Comparison of ENCODE assay signal across 15 cellular contexts in the genomic region with DNA sequence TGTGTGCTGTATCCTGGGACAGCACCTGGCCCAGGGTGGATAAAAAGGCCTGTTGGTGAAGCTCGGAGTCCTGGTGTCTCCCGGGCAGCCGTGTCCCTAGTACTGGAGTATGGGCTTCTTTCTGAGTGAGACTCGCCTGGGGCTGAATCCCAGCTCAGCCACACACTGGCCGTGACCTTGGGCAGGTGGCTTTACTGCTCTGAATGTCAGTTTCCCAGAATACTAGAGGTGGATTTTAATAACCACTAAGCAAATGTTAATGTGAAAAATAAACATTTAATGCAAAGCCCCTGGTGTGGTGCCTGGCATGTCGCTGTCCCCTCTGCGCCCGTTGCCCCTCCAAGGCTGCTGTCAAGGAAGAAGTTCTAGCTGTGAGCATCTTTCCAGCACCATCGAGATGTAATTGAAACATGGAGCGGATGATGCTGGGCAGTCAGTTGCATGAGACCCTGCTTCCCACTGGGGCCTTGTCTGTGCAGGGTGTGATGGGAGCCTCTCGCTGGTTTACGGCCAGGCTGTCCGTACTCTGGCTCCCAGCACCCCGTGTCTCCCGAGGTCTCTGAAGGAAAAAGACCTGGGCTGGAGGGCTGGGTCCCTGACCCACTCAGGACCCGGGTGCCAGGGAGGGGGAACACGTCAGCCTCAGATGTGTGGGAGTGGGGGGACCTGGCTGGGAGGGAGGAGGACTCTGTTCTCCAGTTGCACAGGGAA.
DNase-seq lines count a peak whose midpoint lies in the region; ATAC-seq and TF ChIP-seq lines count a peak whose summit lies in the region.
"Had no signal": no experiment of that assay in that cellular context is flagged by ENCODE, and none has a peak within 500 bp of the region (broad histone marks: within the 10 kb centered on the region; RNA-seq: fewer than 3 reads in every experiment).

No MANE protein-coding gene starts in this region.

- TF ChIP-seq CTCF in lung (IDR thresholded peaks at IDR 0.05; ENCODE audit: control extremely low read depth, extremely low read depth) (no peak), lower leg skin (IDR thresholded peaks at IDR 0.05) (no peak)

- 85 to 93% methylated on average over 17 of the region's 17 CpGs for WGBS in lung, 2 donors
- WGBS in lower leg skin, 2 donors, result 83 to 90% methylated on average over 17 of the region's 17 CpGs

- H3K27ac Mint-ChIP-seq in effector memory CD8-positive, alpha-beta T cell, result peak overlapping the region; percentile 49 to 85
- H3K27ac Mint-ChIP-seq: B cell, H9 had no signal

- no peaks in the 10 kb centered on the region for H3K36me3 ChIP-seq in BLaER1
- H3K36me3 ChIP-seq in lung (ENCODE audit: control insufficient read depth in 2 of 2, insufficient read depth in 2 of 2, low read length in 2 of 2), result no peaks in the 10 kb centered on the region

- H3K4me1 ChIP-seq in BLaER1 (peaks cover 26% of the 10 kb centered on the region), lung (ENCODE audit: control insufficient read depth in 2 of 2, insufficient read depth in 2 of 2, low read length in 2 of 2) (no peaks in the 10 kb centered on the region)
- H3K4me1 ChIP-seq: Caco-2 had no signal

- H3K4me1 Mint-ChIP-seq in effector memory CD8-positive, alpha-beta T cell (ENCODE audit: low read depth in 2 of 2), result peaks cover 25 to 40% of the 10 kb centered on the region in 2 donors
- H3K4me1 Mint-ChIP-seq: B cell had no signal

- H3K4me3 Mint-ChIP-seq in effector memory CD8-positive, alpha-beta T cell, result no peak overlapping the region
- H3K4me3 Mint-ChIP-seq: B cell, H9 had no signal

- H4K20me1 ChIP-seq in BLaER1, result no peaks in the 10 kb centered on the region

- no peaks in the 10 kb centered on the region for H3K36me3 Mint-ChIP-seq in effector memory CD8-positive, alpha-beta T cell (ENCODE audit: insufficient read depth)
- H3K36me3 Mint-ChIP-seq: CD8-positive, alpha-beta memory T cell had no signal

- 0 out of 2 replicates have a peak overlapping the region, but pooled peaks have one; percentile 1 for H3K4me2 ChIP-seq in BLaER1

- no peak for TF ChIP-seq POLR2A in lower leg skin (IDR thresholded peaks at IDR 0.05)

- no peak for ATAC-seq in effector memory CD8-positive, alpha-beta T cell (replicated peaks)
- ATAC-seq in lung (ENCODE audit: insufficient read depth, low FRiP score), result no peak
- ATAC-seq in Right ventricle myocardium inferior, result no peak

- intact Hi-C loops in Right ventricle myocardium inferior (cut with DNase I), result no loop called here
- intact Hi-C loops in lower leg skin (cut with DNase I; ENCODE audit: low total_unique reads), result no loop called here

- no peaks in the 10 kb centered on the region for H3K27me3 ChIP-seq in BLaER1
- no peaks in the 10 kb centered on the region for H3K27me3 ChIP-seq in lung (ENCODE audit: control insufficient read depth, insufficient read depth)

- H3K27me3 Mint-ChIP-seq in effector memory CD8-positive, alpha-beta T cell, result peaks cover 0 to 23% of the 10 kb centered on the region in 2 donors

- DNase-seq in NCI-H526 (lab: John Stamatoyannopoulos, UW), result peak; percentile 40 to 53
- no peak for DNase-seq in effector memory CD8-positive, alpha-beta T cell
- DNase-seq in lung (ENCODE audit: low spot score), result peak; percentile 22
- no peak for DNase-seq in Right ventricle myocardium inferior (ENCODE audit: missing footprints)
- DNase-seq in lower leg skin (ENCODE audit: low spot score in 2 of 2), result no peak
- no peak for DNase-seq in NCI-H524 treated with DMSO at 0.1 percent for 48 hours (lab: John Stamatoyannopoulos, UW)
- no peak for DNase-seq in globus pallidus (ENCODE audit: low spot score)
- DNase-seq: Caco-2; CD8-positive, alpha-beta memory T cell; DND-41; GDM1; GOT3; H9 had no signal

- H3K9me3 ChIP-seq in BLaER1 (peaks cover 9% of the 10 kb centered on the region), lung (ENCODE audit: control insufficient read depth in 2 of 2, insufficient read depth in 1 of 2, low read length in 1 of 2) (no peaks in the 10 kb centered on the region)
- H3K9me3 ChIP-seq: Caco-2 had no signal

- H3K4me3 ChIP-seq in BLaER1 (no peak overlapping the region), lung (no peak overlapping the region), lower leg skin (ENCODE audit: low read depth, poor library complexity, severe bottlenecking) (no peak overlapping the region)

- no peak overlapping the region for H3K9ac ChIP-seq in BLaER1

- H3K27ac ChIP-seq in BLaER1 (no peak overlapping the region), lung (ENCODE audit: low read depth in 1 of 2, low read length in 1 of 2) (no peak overlapping the region)

- H3K9me3 Mint-ChIP-seq in effector memory CD8-positive, alpha-beta T cell, result no peaks in the 10 kb centered on the region

Comparison
In these comparisons a context has a peak if more than half of its experiments do, and no peak if none do; other contexts are left out.
1. DNase-seq: peak in NCI-H526 (2 of 2) and lung (single experiment); none in effector memory CD8-positive, alpha-beta T cell (0 of 3), Right ventricle myocardium inferior (single experiment), lower leg skin (0 of 2), NCI-H524 treated with DMSO at 0.1 percent for 48 hours (single experiment) and globus pallidus (single experiment).